In the genomic region with DNA sequence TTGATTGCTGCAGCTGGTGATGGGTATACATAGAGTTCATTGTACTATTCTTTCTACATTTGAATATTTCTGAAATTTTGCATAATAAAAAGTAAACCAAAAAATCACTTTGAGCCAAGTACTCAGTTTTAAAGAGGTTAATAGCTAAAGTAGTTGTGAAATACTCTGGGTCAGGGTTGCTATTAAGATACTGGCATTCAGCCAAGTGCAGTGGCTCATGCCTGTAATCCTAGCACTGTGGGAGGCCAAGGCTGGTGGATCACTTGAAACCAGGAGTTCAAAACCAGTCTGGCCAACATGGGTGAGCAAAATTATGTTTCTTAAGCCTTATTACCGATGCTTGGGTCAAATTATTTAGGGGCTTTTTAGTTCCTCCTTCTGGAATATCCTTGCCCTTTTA, we compare ENCODE assay signal across 8 cellular contexts.
DNase-seq lines count a peak whose midpoint lies in the region; ATAC-seq and TF ChIP-seq lines count a peak whose summit lies in the region.

No MANE protein-coding gene starts in this region.

- peaks cover 26% of the 10 kb centered on the region for H3K9me3 Mint-ChIP-seq in activated CD8-positive, alpha-beta T cell treated with anti-CD3 and anti-CD28 coated beads, Interleukin-2, amount 10 ng/mL, durations not matched to agents 7 days and 5 days (ENCODE audit: insufficient read depth)

- H3K27ac Mint-ChIP-seq in activated CD8-positive, alpha-beta T cell treated with anti-CD3 and anti-CD28 coated beads, Interleukin-2, amount 10 ng/mL, durations not matched to agents 7 days and 5 days = no peak overlapping the region

- CTCF ChIA-PET in activated CD8-positive, alpha-beta T cell treated with anti-CD3 and anti-CD28 coated beads, Interleukin-2, amount 10 ng/mL, durations not matched to agents 7 days and 5 days (lab: Charles Lee) = interaction anchor here (1.1 kb wide), 1 partner anchor 36 kb away, joined by 3 read pairs; no protein-coding TSS in a partner anchor

- POLR2A ChIA-PET in activated CD8-positive, alpha-beta T cell treated with anti-CD3 and anti-CD28 coated beads, Interleukin-2, amount 10 ng/mL, durations not matched to agents 7 days and 5 days (lab: Charles Lee) = no interaction called here

- intact Hi-C loops in sciatic nerve (cut with DNase I) = no loop called here

- no peak overlapping the region for H3K4me3 Mint-ChIP-seq in activated CD8-positive, alpha-beta T cell treated with anti-CD3 and anti-CD28 coated beads, Interleukin-2, amount 10 ng/mL, durations not matched to agents 7 days and 5 days

- TF ChIP-seq POLR2A in erythroblast (IDR thresholded peaks at IDR 0.05; ENCODE audit: low read length) = no peak

- DNase-seq in NCI-H1092 treated with DMSO at 0.1 percent for 48 hours (lab: John Stamatoyannopoulos, UW) (peak; percentile 2), NCI-H1092 (lab: John Stamatoyannopoulos, UW) (no peak), NCI-H774 (lab: John Stamatoyannopoulos, UW) (peak; percentile 53), erythroblast (lab: John Stamatoyannopoulos, UW) (peak; percentile 43 to 77), sciatic nerve (ENCODE audit: low spot score) (no peak), dedifferentiated amniotic fluid mesenchymal stem cell (ENCODE audit: extremely low spot score) (no peak)
- no peak for DNase-seq in activated CD8-positive, alpha-beta T cell treated with anti-CD3 and anti-CD28 coated beads, Interleukin-2, amount 10 ng/mL, durations not matched to agents 7 days and 5 days
- DNase-seq in stimulated activated CD8-positive, alpha-beta memory T cell treated with anti-CD3 and anti-CD28 coated beads, Interleukin-4, amount 100 ng/mL, for 48 hours = no peak

- peak; percentile 93 for ATAC-seq in sciatic nerve
- ATAC-seq in activated CD8-positive, alpha-beta T cell treated with anti-CD3 and anti-CD28 coated beads, Interleukin-2, amount 10 ng/mL, durations not matched to agents 7 days and 5 days = no peak

- no peaks in the 10 kb centered on the region for H3K4me1 Mint-ChIP-seq in activated CD8-positive, alpha-beta T cell treated with anti-CD3 and anti-CD28 coated beads, Interleukin-2, amount 10 ng/mL, durations not matched to agents 7 days and 5 days (ENCODE audit: low read depth)

- no peaks in the 10 kb centered on the region for H3K27me3 Mint-ChIP-seq in activated CD8-positive, alpha-beta T cell treated with anti-CD3 and anti-CD28 coated beads, Interleukin-2, amount 10 ng/mL, durations not matched to agents 7 days and 5 days (ENCODE audit: low read depth)

- H3K36me3 Mint-ChIP-seq in activated CD8-positive, alpha-beta T cell treated with anti-CD3 and anti-CD28 coated beads, Interleukin-2, amount 10 ng/mL, durations not matched to agents 7 days and 5 days (ENCODE audit: low read depth) = peaks cover 39% of the 10 kb centered on the region

Comparison
In these comparisons a context has a peak if more than half of its experiments do, and no peak if none do; other contexts are left out.
1. DNase-seq: peak in NCI-H1092 treated with DMSO at 0.1 percent for 48 hours (single experiment), NCI-H774 (single experiment) and erythroblast (2 of 2); none in NCI-H1092 (single experiment), sciatic nerve (single experiment), activated CD8-positive, alpha-beta T cell treated with anti-CD3 and anti-CD28 coated beads, Interleukin-2, amount 10 ng/mL, durations not matched to agents 7 days and 5 days (single experiment), dedifferentiated amniotic fluid mesenchymal stem cell (single experiment) and stimulated activated CD8-positive, alpha-beta memory T cell treated with anti-CD3 and anti-CD28 coated beads, Interleukin-4, amount 100 ng/mL, for 48 hours (single experiment).